ENCODE assay signal across 13 cellular contexts in the genomic region with DNA sequence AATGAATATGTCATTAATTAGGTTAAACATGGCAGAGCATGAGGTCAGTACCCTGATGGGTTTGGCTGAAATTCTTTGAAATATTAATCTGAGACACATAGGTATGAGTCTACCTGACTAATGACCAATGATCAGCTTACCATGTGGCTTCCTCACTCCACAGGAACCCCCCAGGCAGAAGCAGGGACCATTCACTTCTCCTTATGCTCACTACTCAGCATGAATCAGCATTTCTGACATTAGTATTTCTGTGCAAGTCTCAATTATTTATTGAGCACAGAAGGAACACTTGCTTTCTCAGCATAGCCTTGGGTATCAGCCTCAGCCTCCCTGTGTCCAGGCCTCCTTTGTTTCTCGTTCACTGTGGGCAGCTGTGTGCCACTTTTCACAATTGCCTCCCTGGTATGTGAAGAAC. TPM values are rescaled to one million over a fixed set of nuclear protein-coding genes. Genes with fewer than 3 reads are reported as not detected.
DNase-seq lines count a peak whose midpoint lies in the region; ATAC-seq and TF ChIP-seq lines count a peak whose summit lies in the region.
"Had no signal": no experiment of that assay in that cellular context is flagged by ENCODE, and none has a peak within 500 bp of the region (broad histone marks: within the 10 kb centered on the region; RNA-seq: fewer than 3 reads in every experiment).

No MANE protein-coding gene starts in this region.

- H3K27me3 ChIP-seq in left ventricle myocardium inferior (ENCODE audit: low read depth) (no peaks in the 10 kb centered on the region), SJSA1 (replicated peaks) (no peaks in the 10 kb centered on the region)
- H3K27me3 ChIP-seq: tibial nerve had no signal

- ATAC-seq in Right ventricle myocardium inferior (no peak), HG03045 (IDR thresholded peaks at IDR 0.05; ENCODE audit: unreplicated experiment) (no peak)

- H3K9me3 ChIP-seq in left ventricle myocardium inferior (replicated peaks) = no peaks in the 10 kb centered on the region
- H3K9me3 ChIP-seq in SJSA1 (replicated peaks) = no peaks in the 10 kb centered on the region
- H3K9me3 ChIP-seq: tibial nerve had no signal

- H3K36me3 ChIP-seq in left ventricle myocardium inferior (no peaks in the 10 kb centered on the region), SJSA1 (no peaks in the 10 kb centered on the region)
- H3K36me3 ChIP-seq: tibial nerve had no signal

- no peak overlapping the region for H3K4me3 ChIP-seq in left ventricle myocardium inferior
- H3K4me3 ChIP-seq in SJSA1 = no peak overlapping the region
- no peak overlapping the region for H3K4me3 ChIP-seq in fibroblast of villous mesenchyme (ENCODE audit: low read depth, low read length)
- H3K4me3 ChIP-seq: tibial nerve had no signal

- intact Hi-C loops in left ventricle myocardium inferior (cut with micrococcal nuclease) (no loop called here), Right ventricle myocardium inferior (cut with DNase I) (no loop called here)

- H3K27ac ChIP-seq in left ventricle myocardium inferior (replicated peaks) = peak overlapping the region; percentile 41
- peak overlapping the region; percentile 39 for H3K27ac ChIP-seq in SJSA1

- peaks cover 11% of the 10 kb centered on the region for H3K4me1 ChIP-seq in left ventricle myocardium inferior
- H3K4me1 ChIP-seq in SJSA1 (replicated peaks) = peaks cover 49% of the 10 kb centered on the region

- DNase-seq in left ventricle myocardium inferior (no peak), Right ventricle myocardium inferior (ENCODE audit: missing footprints) (no peak), SJSA1 (ENCODE audit: low read depth in 1 of 2, low spot score in 2 of 2) (no peak), fibroblast of villous mesenchyme (ENCODE audit: low read depth) (peak; percentile 44), NCI-H2227 (lab: John Stamatoyannopoulos, UW; ENCODE audit: unreplicated experiment) (no peak), hepatic stellate cell (ENCODE audit: low spot score) (no peak), NCI-H1436 (lab: John Stamatoyannopoulos, UW) (no peak)
- DNase-seq: activated CD4-positive, alpha-beta T cell treated with anti-CD3 and anti-CD28 coated beads, Interleukin-2, amount 10 ng/mL, durations not matched to agents 7 days and 5 days; activated effector memory CD4-positive, alpha-beta T cell treated with anti-CD3 and anti-CD28 coated beads, Interleukin-2, amount 50 U/mL, for 16 hours; central memory CD4-positive, alpha-beta T cell; NCI-H446 had no signal

- TF ChIP-seq CTCF in left ventricle myocardium inferior (IDR thresholded peaks at IDR 0.05; ENCODE audit: borderline replicate concordance) (no peak), fibroblast of villous mesenchyme (IDR thresholded peaks at IDR 0.05; ENCODE audit: insufficient read depth, low read depth, low read length) (no peak)

RNA-seq across cellular contexts. Expression of gene KCNE4, which starts 9.3 kb away (rescaled TPM):
- total RNA-seq in left ventricle myocardium inferior = 3.1 TPM
- total RNA-seq in Right ventricle myocardium inferior = 3.6 TPM
- 3.1 and 4.3 TPM in 2 replicates for total RNA-seq in SJSA1 (2014; rRNA removed; shearing (Covaris generic))
- total RNA-seq in fibroblast of villous mesenchyme = 13.4 and 18.4 TPM in 2 replicates
- total RNA-seq: activated CD4-positive, alpha-beta T cell treated with anti-CD3 and anti-CD28 coated beads, Interleukin-2, amount 10 ng/mL, durations not matched to agents 7 days and 5 days had no signal
